Comparison of ENCODE assay signal across 3 cellular contexts in genomic region chr6:69817358-69817757, GRCh38.
A peak's percentile ranks its signal among the peaks of the same experiment; 100 is the strongest.
TF ChIP-seq lines count a peak whose summit lies in the region.

No MANE protein-coding gene starts in this region.

TF ChIP-seq in SK-N-SH treated with all-trans-retinoic acid at 6 μM for 48 hours, 23 proteins besides CTCF, POLR2A, EP300 and RAD21:
- no peak for TF ChIP-seq PPARA (CRISPR knock-in tag; IDR thresholded peaks at IDR 0.05; ENCODE audit: borderline replicate concordance)
- TF ChIP-seq POU6F1 (CRISPR knock-in tag; IDR thresholded peaks at IDR 0.05; ENCODE audit: borderline replicate concordance, low read depth): peak; percentile 84; the same call in 1 of the 2 replicates
- peak; percentile 73 for TF ChIP-seq ZC3H10 (CRISPR knock-in tag; IDR thresholded peaks at IDR 0.05)
- TF ChIP-seq CREB5 (CRISPR knock-in tag; IDR thresholded peaks at IDR 0.05; ENCODE audit: low read depth): peak; percentile 52; the same call in 1 of the 2 replicates
- no peak for TF ChIP-seq TOX (CRISPR knock-in tag; IDR thresholded peaks at IDR 0.05; ENCODE audit: borderline replicate concordance)
- no peak for TF ChIP-seq ZFP3 (CRISPR knock-in tag; IDR thresholded peaks at IDR 0.05)
- 0 out of 2 replicates have a peak, but pooled peaks have one; percentile 17 for TF ChIP-seq TCF4 (CRISPR knock-in tag; IDR thresholded peaks at IDR 0.05; ENCODE audit: borderline replicate concordance)
- peak; percentile 98 for TF ChIP-seq ISL1 (CRISPR knock-in tag; IDR thresholded peaks at IDR 0.05)

TF ChIP-seq in SK-N-SH, 30 proteins besides CTCF, POLR2A, EP300 and RAD21:
- TF ChIP-seq YY1 (IDR thresholded peaks at IDR 0.05; ENCODE audit: low read depth) (no peak), USF2 (IDR thresholded peaks at IDR 0.05; ENCODE audit: borderline replicate concordance, low read depth, low read length) (no peak), SMC3 (IDR thresholded peaks at IDR 0.05; ENCODE audit: low read depth, low read length) (no peak), NRF1 (IDR thresholded peaks at IDR 0.05; ENCODE audit: low read depth, low read length) (no peak), POLR2AphosphoS5 (IDR thresholded peaks at IDR 0.05; ENCODE audit: low read depth, low read length) (no peak), ELF1 (IDR thresholded peaks at IDR 0.05) (no peak), JUND (IDR thresholded peaks at IDR 0.05) (no peak), IRF3 (IDR thresholded peaks at IDR 0.05; ENCODE audit: low read depth, low read length) (no peak), MAX (IDR thresholded peaks at IDR 0.05; ENCODE audit: low read depth) (no peak), FOXM1 (IDR thresholded peaks at IDR 0.05; ENCODE audit: low read depth) (no peak), CHD2 (IDR thresholded peaks at IDR 0.05; ENCODE audit: low read length, partially characterized antibody) (no peak), REST (IDR thresholded peaks at IDR 0.05; ENCODE audit: low read depth, low read length) (no peak), TEAD4 (IDR thresholded peaks at IDR 0.05; ENCODE audit: borderline replicate concordance, insufficient read depth) (no peak), EZH2phosphoT487 (IDR thresholded peaks at IDR 0.05; ENCODE audit: borderline replicate concordance, low read depth) (no peak), PBX3 (IDR thresholded peaks at IDR 0.05) (no peak), FOXJ3 (CRISPR knock-in tag; IDR thresholded peaks at IDR 0.05) (no peak), RFX5 (IDR thresholded peaks at IDR 0.05; ENCODE audit: low read length) (no peak), GABPA (IDR thresholded peaks at IDR 0.05; ENCODE audit: low read depth) (no peak)

TF ChIP-seq in GM12878, 131 proteins besides CTCF, POLR2A, EP300 and RAD21:
- no peak for TF ChIP-seq ZNF274 (IDR thresholded peaks at IDR 0.05; ENCODE audit: insufficient read depth, insufficient read length)
- no peak for TF ChIP-seq ZSCAN29 (IDR thresholded peaks at IDR 0.05)
- TF ChIP-seq HDAC2 (IDR thresholded peaks at IDR 0.05): no peak
- TF ChIP-seq MEF2B (IDR thresholded peaks at IDR 0.05; ENCODE audit: partially characterized antibody, poor library complexity, severe bottlenecking): no peak
- TF ChIP-seq JUNB (IDR thresholded peaks at IDR 0.05): no peak
- no peak for TF ChIP-seq YY1 (IDR thresholded peaks at IDR 0.05; ENCODE audit: low read depth, low read length)
- TF ChIP-seq POLR2AphosphoS5 (IDR thresholded peaks at IDR 0.05; ENCODE audit: low read length): no peak
- no peak for TF ChIP-seq TAF1 (IDR thresholded peaks at IDR 0.05; ENCODE audit: borderline replicate concordance, low read depth, low read length)
- TF ChIP-seq NBN (IDR thresholded peaks at IDR 0.05): no peak
- no peak for TF ChIP-seq GABPA (IDR thresholded peaks at IDR 0.05; ENCODE audit: low read depth)
- TF ChIP-seq BCL11A (IDR thresholded peaks at IDR 0.05; ENCODE audit: low read depth, low read length): no peak
- no peak for TF ChIP-seq CHD1 (IDR thresholded peaks at IDR 0.05; ENCODE audit: low read depth, low read length)
- no peak for TF ChIP-seq ATF2 (IDR thresholded peaks at IDR 0.05; ENCODE audit: low read length)
- TF ChIP-seq ZNF217 (IDR thresholded peaks at IDR 0.05): no peak
